12 cellular contexts compared by ENCODE assay signal in genomic region chr20:20549699-20550098, GRCh38.
DNase-seq lines count a peak whose midpoint lies in the region; ATAC-seq, FAIRE-seq and TF ChIP-seq lines count a peak whose summit lies in the region.
"Had no signal": no experiment of that assay in that cellular context is flagged by ENCODE, and none has a peak within 500 bp of the region (broad histone marks: within the 10 kb centered on the region; RNA-seq: fewer than 3 reads in every experiment).

No MANE protein-coding gene starts in this region.

- CTCF ChIA-PET in endothelial cell of umbilical vein (lab: Charles Lee): interaction anchor here (0.5 to 1.7 kb wide), 2 partner anchors 45 to 289 kb away, joined by 3 to 5 read pairs; no protein-coding TSS in a partner anchor

- peaks cover 7% of the 10 kb centered on the region for H3K36me3 Mint-ChIP-seq in T-helper 2 cell treated with Interferon-gamma antibody and Interleukin-4, amounts not matched to agents 5 μg/mL and 100 μg/mL, for 36 hours (ENCODE audit: low read depth)

- TF ChIP-seq CTCF in endothelial cell of umbilical vein (IDR thresholded peaks at IDR 0.05; ENCODE audit: extremely low read depth in 1 of 2, insufficient read depth in 1 of 2, low read depth in 1 of 2, low read length in 2 of 2): no peak
- no peak for TF ChIP-seq CTCF in psoas muscle (IDR thresholded peaks at IDR 0.05)

- intact Hi-C loops in endothelial cell of umbilical vein (cut with micrococcal nuclease): no loop called here
- intact Hi-C loops in psoas muscle (cut with DNase I): no loop called here

- H3K27me3 Mint-ChIP-seq in T-helper 2 cell treated with Interferon-gamma antibody and Interleukin-4, amounts not matched to agents 5 μg/mL and 100 μg/mL, for 36 hours (ENCODE audit: low read depth): no peaks in the 10 kb centered on the region

- no peaks in the 10 kb centered on the region for H3K9me3 ChIP-seq in endothelial cell of umbilical vein (replicated peaks; ENCODE audit: control insufficient read depth, insufficient read depth, low read length)
- no peaks in the 10 kb centered on the region for H3K9me3 ChIP-seq in psoas muscle

- no peaks in the 10 kb centered on the region for H3K9me1 ChIP-seq in endothelial cell of umbilical vein (replicated peaks; ENCODE audit: control insufficient read depth, extremely low read depth, insufficient read depth, low read length)

- dilution Hi-C loops in endothelial cell of umbilical vein (cut with MboI; ENCODE audit: extremely low pct_ligation_motif_present, low sequenced_read_pairs): no loop called here

- no peak overlapping the region for H3K27ac ChIP-seq in endothelial cell of umbilical vein (ENCODE audit: insufficient read depth, low read depth, low read length)
- H3K27ac ChIP-seq in psoas muscle: no peak overlapping the region
- H3K27ac ChIP-seq: SK-N-MC had no signal

- H2AFZ ChIP-seq in endothelial cell of umbilical vein (ENCODE audit: low read depth, low read length): no peak overlapping the region

- H3K4me1 ChIP-seq in endothelial cell of umbilical vein (ENCODE audit: control insufficient read depth, extremely low read depth, insufficient read depth, low read length): no peaks in the 10 kb centered on the region
- peaks cover 8% of the 10 kb centered on the region for H3K4me1 ChIP-seq in psoas muscle

- H3K36me3 ChIP-seq in endothelial cell of umbilical vein (ENCODE audit: control insufficient read depth in 2 of 2, extremely low read depth in 1 of 2, insufficient read depth in 2 of 2, low read length in 2 of 2) (peaks cover 2 to 11% of the 10 kb centered on the region in 2 experiments), psoas muscle (ENCODE audit: insufficient read depth in 1 of 2, low read depth in 1 of 2) (peaks cover 0 to 20% of the 10 kb centered on the region in 2 donors)

- POLR2A ChIA-PET in endothelial cell of umbilical vein (lab: Charles Lee): no interaction called here

- no peak for TF ChIP-seq POLR2A in endothelial cell of umbilical vein (IDR thresholded peaks at IDR 0.05; ENCODE audit: low read depth, low read length)

- H3K4me1 Mint-ChIP-seq in T-helper 2 cell treated with Interferon-gamma antibody and Interleukin-4, amounts not matched to agents 5 μg/mL and 100 μg/mL, for 36 hours (ENCODE audit: low read depth): peaks cover 22% of the 10 kb centered on the region

- no peak overlapping the region for H3K4me3 Mint-ChIP-seq in T-helper 2 cell treated with Interferon-gamma antibody and Interleukin-4, amounts not matched to agents 5 μg/mL and 100 μg/mL, for 36 hours

- no TSS peak for BruUV-seq in endothelial cell of umbilical vein (replicated peaks; lab: Mats Ljungman, UMichigan)

- no peak for FAIRE-seq in endothelial cell of umbilical vein (lab: Jason Lieb, UNC)
- FAIRE-seq: A204.1 had no signal

- H3K4me3 ChIP-seq in endothelial cell of umbilical vein (replicated peaks in 1 of 3; ENCODE audit: insufficient read depth in 1 of 3, low read depth in 1 of 3, low read length in 3 of 3) (no peak overlapping the region), psoas muscle (no peak overlapping the region)
- H3K4me3 ChIP-seq: SK-N-MC had no signal

- WGBS in psoas muscle, 3 donors: 91 to 98% (median 97%) methylated on average over 1 of the region's 1 CpG

- H3K27me3 ChIP-seq in endothelial cell of umbilical vein (ENCODE audit: control insufficient read depth in 2 of 2, insufficient read depth in 2 of 2, low read length in 2 of 2) (no peaks in the 10 kb centered on the region), psoas muscle (ENCODE audit: insufficient read depth in 3 of 3, low read length in 2 of 3) (no peaks in the 10 kb centered on the region)

- H3K79me2 ChIP-seq in endothelial cell of umbilical vein (ENCODE audit: control insufficient read depth, insufficient read depth, low read length): no peaks in the 10 kb centered on the region

- H3K27ac Mint-ChIP-seq in T-helper 2 cell treated with Interferon-gamma antibody and Interleukin-4, amounts not matched to agents 5 μg/mL and 100 μg/mL, for 36 hours: no peak overlapping the region

- no peak overlapping the region for H3K4me2 ChIP-seq in endothelial cell of umbilical vein (ENCODE audit: insufficient read depth, low read length)

- H3K9ac ChIP-seq in endothelial cell of umbilical vein (replicated peaks; ENCODE audit: extremely low read depth, insufficient read depth, low read length): no peak overlapping the region

- DNase-seq in NCI-H1105 treated with DMSO at 0.1 percent for 48 hours (lab: John Stamatoyannopoulos, UW): peak; percentile 42
- no peak for DNase-seq in NCI-H1105 (lab: John Stamatoyannopoulos, UW)
- DNase-seq in NCI-H226: peak; percentile 57
- no peak for DNase-seq in endothelial cell of umbilical vein (ENCODE audit: low read depth, low spot score)
- no peak for DNase-seq in psoas muscle
- no peak for DNase-seq in COLO668 (lab: John Stamatoyannopoulos, UW; ENCODE audit: unreplicated experiment)
- no peak for DNase-seq in T-helper 2 cell treated with Interferon-gamma antibody and Interleukin-4, amounts not matched to agents 5 μg/mL and 100 μg/mL, for 36 hours (ENCODE audit: low spot score)
- DNase-seq: NCI-H187 treated with DMSO at 0.1 percent for 48 hours; stimulated activated CD8-positive, alpha-beta memory T cell treated with anti-CD3 and anti-CD28 coated beads, Interleukin-4, amount 100 ng/mL, for 48 hours had no signal

- ATAC-seq in psoas muscle (peak in 3 of 4 donors; percentile 26 to 55 (median 31)), HG02840 (IDR thresholded peaks at IDR 0.05; ENCODE audit: low FRiP score, unreplicated experiment) (no peak)

- H4K20me1 ChIP-seq in endothelial cell of umbilical vein (replicated peaks; ENCODE audit: control insufficient read depth, extremely low read depth, insufficient read depth, low read length): no peaks in the 10 kb centered on the region

- H3K9me3 Mint-ChIP-seq in T-helper 2 cell treated with Interferon-gamma antibody and Interleukin-4, amounts not matched to agents 5 μg/mL and 100 μg/mL, for 36 hours: no peaks in the 10 kb centered on the region

TF ChIP-seq in endothelial cell of umbilical vein, 7 proteins besides CTCF, POLR2A, EP300 and RAD21:
- TF ChIP-seq MYC (IDR thresholded peaks at IDR 0.05; ENCODE audit: low read depth, low read length): no peak
- no peak for TF ChIP-seq MAX (IDR thresholded peaks at IDR 0.05; ENCODE audit: insufficient read depth, insufficient read length)
- TF ChIP-seq GATA2 (IDR thresholded peaks at IDR 0.05; ENCODE audit: insufficient read depth, insufficient read length, low read depth, low read length): no peak
- TF ChIP-seq FOS (IDR thresholded peaks at IDR 0.05; ENCODE audit: borderline replicate concordance, insufficient read depth, low read length): peak; percentile 5

Comparison
In these comparisons a context has a peak if more than half of its experiments do, and no peak if none do; other contexts are left out.
1. DNase-seq: peak in NCI-H1105 treated with DMSO at 0.1 percent for 48 hours (single experiment) and NCI-H226 (single experiment); none in NCI-H1105 (single experiment), endothelial cell of umbilical vein (single experiment), psoas muscle (0 of 2), COLO668 (single experiment) and T-helper 2 cell treated with Interferon-gamma antibody and Interleukin-4, amounts not matched to agents 5 μg/mL and 100 μg/mL, for 36 hours (single experiment).